Comparison of ENCODE assay signal across 22 cellular contexts in genomic region chr6:113287396-113287795, GRCh38.
DNase-seq lines count a peak whose midpoint lies in the region; ATAC-seq and TF ChIP-seq lines count a peak whose summit lies in the region.
"Had no signal": no experiment of that assay in that cellular context is flagged by ENCODE, and none has a peak within 500 bp of the region (broad histone marks: within the 10 kb centered on the region; RNA-seq: fewer than 3 reads in every experiment).

No MANE protein-coding gene starts in this region.

- peak; percentile 91 for ATAC-seq in GM18870 (IDR thresholded peaks at IDR 0.05; ENCODE audit: unreplicated experiment)
- peak; percentile 67 for ATAC-seq in HG02623 (IDR thresholded peaks at IDR 0.05; ENCODE audit: unreplicated experiment)
- peak; percentile 80 for ATAC-seq in HG03442 (IDR thresholded peaks at IDR 0.05; ENCODE audit: unreplicated experiment)
- ATAC-seq in Right ventricle myocardium superior (ENCODE audit: poor library complexity), result no peak
- ATAC-seq: activated naive CD8-positive, alpha-beta T cell treated with anti-CD3 and anti-CD28 coated beads, Interleukin-2, amount 50 U/mL, for 24 hours; activated T-helper 17 cell treated with anti-CD3 and anti-CD28 coated beads, Interleukin-2, amount 50 U/mL, for 72 hours; gastroesophageal sphincter; T-helper 17 cell had no signal

- TF ChIP-seq CTCF in GM10266 (IDR thresholded peaks at IDR 0.05; ENCODE audit: control insufficient read depth, insufficient read depth, low read depth, missing control alignments), result no peak

- DNase-seq in GM10266 (ENCODE audit: extremely low spot score) (peak; percentile 8), DMS 273 treated with DMSO at 0.1 percent for 48 hours (lab: John Stamatoyannopoulos, UW) (no peak), Right ventricle myocardium superior (no peak)
- no peak for DNase-seq in stimulated activated naive CD4-positive, alpha-beta T cell treated with Interleukin-2 at 50 U/mL for 16 hours (lab: John Stamatoyannopoulos, UW)
- no peak for DNase-seq in NK-92 treated with Interleukin-12 subunit alpha and Interleukin-12 subunit beta, amount 100 ng/mL, for 24 hours (lab: John Stamatoyannopoulos, UW)
- DNase-seq: activated B cell treated with CpG ODN at 0.5 μM for 24 hours; activated naive CD8-positive, alpha-beta T cell treated with anti-CD3 and anti-CD28 coated beads, Interleukin-2, amount 50 U/mL, for 24 hours; C1 segment of cervical spinal cord; dermis blood vessel endothelial cell; DMS153; erythroblast; IMR-90; NCI-H2081; NCI-H526; stimulated activated naive B cell treated with anti-CD40 and anti-IgM and Interleukin-4, amounts not matched to agents 10 μg/mL and 1 μg/mL and 100 μg/mL, for 72 hours; T-helper 17 cell; trophoblast cell had no signal

- intact Hi-C loops in Right ventricle myocardium superior (cut with DNase I), result no loop called here
